7 cellular contexts compared by ENCODE assay signal in the genomic region with DNA sequence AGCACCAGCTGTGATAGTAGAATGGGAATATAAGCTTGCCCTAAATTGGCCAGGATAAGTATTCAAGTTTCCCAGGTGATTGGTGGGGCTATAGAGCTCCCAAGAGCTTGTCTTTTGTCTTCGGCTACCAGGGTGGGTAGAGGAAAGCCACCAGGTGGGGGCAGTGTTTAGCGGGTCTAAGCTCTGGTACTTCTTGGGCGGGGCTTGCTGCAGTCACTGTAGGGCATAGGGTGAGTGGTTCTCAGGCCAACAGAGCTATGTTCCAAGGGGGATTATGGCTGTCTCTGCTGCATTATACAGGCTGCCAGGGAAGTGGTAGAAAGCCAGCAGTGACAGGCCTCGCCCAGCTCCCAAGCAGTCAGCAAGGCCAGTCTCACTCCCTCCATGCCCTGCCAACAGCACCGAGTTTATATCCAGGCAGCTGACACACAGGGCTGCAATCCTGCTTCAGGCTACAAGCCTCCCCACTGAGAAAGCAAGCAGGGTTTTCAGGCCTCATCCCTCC.
DNase-seq lines count a peak whose midpoint lies in the region; ATAC-seq and TF ChIP-seq lines count a peak whose summit lies in the region.

No MANE protein-coding gene starts in this region.

- H3K36me3 Mint-ChIP-seq in activated CD4-positive, alpha-beta T cell treated with anti-CD3 and anti-CD28 coated beads for 36 hours (ENCODE audit: low read depth): no peaks in the 10 kb centered on the region

- no peak overlapping the region for H3K27ac Mint-ChIP-seq in activated CD4-positive, alpha-beta T cell treated with anti-CD3 and anti-CD28 coated beads for 36 hours

- no peaks in the 10 kb centered on the region for H3K36me3 ChIP-seq in H7 (replicated peaks; ENCODE audit: control insufficient read depth, insufficient read depth, low read length)

- no peaks in the 10 kb centered on the region for H3K27me3 ChIP-seq in H7 (ENCODE audit: control insufficient read depth, insufficient read depth, low read length)

- H3K4me3 ChIP-seq in GM12865 (ENCODE audit: low read depth, low read length) (no peak overlapping the region), H7 (ENCODE audit: insufficient read depth, low read depth, low read length) (no peak overlapping the region), NB4 (ENCODE audit: low read depth, low read length) (no peak overlapping the region)

- no peak overlapping the region for H3K4me3 Mint-ChIP-seq in activated CD4-positive, alpha-beta T cell treated with anti-CD3 and anti-CD28 coated beads for 36 hours

- TF ChIP-seq CTCF in GM12865 (IDR thresholded peaks at IDR 0.05; ENCODE audit: insufficient read depth, low read depth, low read length, missing control alignments) (peak; percentile 76), NB4 (IDR thresholded peaks at IDR 0.05; ENCODE audit: low read depth, low read length) (peak; percentile 96)

- CTCF ChIA-PET in activated CD4-positive, alpha-beta T cell treated with anti-CD3 and anti-CD28 coated beads for 36 hours (lab: Charles Lee): interaction anchor here (0.6 to 4.9 kb wide), 28 partner anchors 9 to 282 kb away, joined by 3 to 74 read pairs (median 4); no protein-coding TSS in a partner anchor

- intact Hi-C loops in activated CD4-positive, alpha-beta T cell treated with anti-CD3 and anti-CD28 coated beads for 36 hours (cut with DNase I, micrococcal nuclease): loop anchor here (1.0 kb wide), 2 partner anchors 80 to 137 kb away; no protein-coding TSS in a partner anchor

- no peaks in the 10 kb centered on the region for H3K9me3 Mint-ChIP-seq in activated CD4-positive, alpha-beta T cell treated with anti-CD3 and anti-CD28 coated beads for 36 hours (ENCODE audit: low read depth)

- H3K27me3 Mint-ChIP-seq in activated CD4-positive, alpha-beta T cell treated with anti-CD3 and anti-CD28 coated beads for 36 hours: peaks cover 34% of the 10 kb centered on the region

- ATAC-seq in activated CD4-positive, alpha-beta T cell treated with anti-CD3 and anti-CD28 coated beads for 36 hours: peak; percentile 96

- H3K4me1 Mint-ChIP-seq in activated CD4-positive, alpha-beta T cell treated with anti-CD3 and anti-CD28 coated beads for 36 hours: no peaks in the 10 kb centered on the region

- TF ChIP-seq POLR2A in NB4 (IDR thresholded peaks at IDR 0.05; ENCODE audit: extremely low read depth, insufficient read length): no peak

- POLR2A ChIA-PET in activated CD4-positive, alpha-beta T cell treated with anti-CD3 and anti-CD28 coated beads for 36 hours (lab: Charles Lee): interaction anchor here (1.1 kb wide), 1 partner anchor 80 kb away, joined by 5 read pairs; no protein-coding TSS in a partner anchor

- peak; percentile 80 for DNase-seq in GM12865 (ENCODE audit: low read depth)
- peak; percentile 73 for DNase-seq in H7
- peak; percentile 82 for DNase-seq in NB4 (ENCODE audit: low read depth)
- peak; percentile 86 for DNase-seq in activated CD4-positive, alpha-beta T cell treated with anti-CD3 and anti-CD28 coated beads for 36 hours
- DNase-seq in dermis blood vessel endothelial cell: peak; percentile 74
- DNase-seq in medulla oblongata (ENCODE audit: extremely low spot score): peak; percentile 74
- DNase-seq in stimulated activated CD8-positive, alpha-beta memory T cell treated with anti-CD3 and anti-CD28 coated beads, Interleukin-4, amount 100 ng/mL, for 4 hours (ENCODE audit: low read depth in 2 of 2, low spot score in 1 of 2): peak; percentile 10 to 30

Comparison
In these comparisons a context has a peak if more than half of its experiments do, and no peak if none do; other contexts are left out.
1. DNase-seq: peak in every context shown above with its lines; median percentile 86 in activated CD4-positive, alpha-beta T cell treated with anti-CD3 and anti-CD28 coated beads for 36 hours; 82 in NB4; 80 in GM12865; 74 in dermis blood vessel endothelial cell; 74 in medulla oblongata; 73 in H7; 20 in stimulated activated CD8-positive, alpha-beta memory T cell treated with anti-CD3 and anti-CD28 coated beads, Interleukin-4, amount 100 ng/mL, for 4 hours.